In genomic region chr5:150576449-150576949, GRCh38 we compare ENCODE assay signal across 24 cellular contexts.
DNase-seq lines count a peak whose midpoint lies in the region; ATAC-seq and TF ChIP-seq lines count a peak whose summit lies in the region.
"Had no signal": no experiment of that assay in that cellular context is flagged by ENCODE, and none has a peak within 500 bp of the region (broad histone marks: within the 10 kb centered on the region; RNA-seq: fewer than 3 reads in every experiment).

No MANE protein-coding gene starts in this region.

- peak overlapping the region; percentile 66 for H2BK12ac ChIP-seq in trophoblast cell (ENCODE audit: low read length)

- H3K4me3 ChIP-seq in trophoblast cell (ENCODE audit: low read depth, low read length), result no peak overlapping the region
- H3K4me3 ChIP-seq: GM12878, HAP-1 had no signal

- H4K12ac ChIP-seq in trophoblast cell (ENCODE audit: low read depth, low read length), result no peak overlapping the region

- peak overlapping the region; percentile 88 for H2AK5ac ChIP-seq in trophoblast cell (ENCODE audit: low read length)

- DNase-seq in natural killer cell treated with Interleukin-12 subunit alpha and Interleukin-12 subunit beta and Interleukin-15 and Interleukin-18, amount 100 ng/mL, for 72 hours (ENCODE audit: low spot score), result peak; percentile 49
- DNase-seq in natural killer cell, result no peak
- peak; percentile 64 for DNase-seq in chondrocyte (ENCODE audit: low spot score)
- no peak for DNase-seq in trophoblast cell
- DNase-seq: BE2C; DMS 273 treated with DMSO at 0.1 percent for 48 hours; DMS79 treated with DMSO at 0.1 percent for 48 hours; Karpas-422; NCI-H1694; NCI-H2081; NCI-H2171; NCI-H345; NCI-H524; NCI-H774; NK-92 treated with Interleukin-12 subunit alpha and Interleukin-12 subunit beta, amount 100 ng/mL, for 24 hours had no signal

- H3K79me1 ChIP-seq in trophoblast cell (ENCODE audit: low read length), result peaks cover 23% of the 10 kb centered on the region

- no peaks in the 10 kb centered on the region for H3K36me3 ChIP-seq in trophoblast cell (ENCODE audit: control insufficient read depth in 1 of 2, insufficient read depth in 2 of 2, low read length in 2 of 2)
- H3K36me3 ChIP-seq: BE2C, HAP-1 had no signal

- H3K27ac ChIP-seq in trophoblast cell (ENCODE audit: low read depth, low read length), result no peak overlapping the region
- H3K27ac ChIP-seq: RWPE1 had no signal

- H3K4me1 Mint-ChIP-seq in natural killer cell treated with Interleukin-12 subunit alpha and Interleukin-12 subunit beta and Interleukin-15 and Interleukin-18, amount 100 ng/mL, for 72 hours (ENCODE audit: low read depth in 2 of 2), result no peaks in the 10 kb centered on the region
- no peaks in the 10 kb centered on the region for H3K4me1 Mint-ChIP-seq in natural killer cell
- H3K4me1 Mint-ChIP-seq in chondrocyte (ENCODE audit: low read depth), result peaks cover 32% of the 10 kb centered on the region

- peaks cover 6% of the 10 kb centered on the region for H3K9me3 ChIP-seq in trophoblast cell (ENCODE audit: insufficient read depth, low read depth, low read length)
- H3K9me3 ChIP-seq: BE2C, Caco-2, HAP-1 had no signal

- no peak overlapping the region for H3K4ac ChIP-seq in trophoblast cell (ENCODE audit: low read depth, low read length)

- WGBS in trophoblast cell (ENCODE audit: extremely low coverage, insufficient coverage, insufficient read length), result no CpG with 5 or more reads among the region's 7 CpGs

- no peak overlapping the region for H3K4me2 ChIP-seq in trophoblast cell (ENCODE audit: low read length)

- H3K4me3 Mint-ChIP-seq in natural killer cell treated with Interleukin-12 subunit alpha and Interleukin-12 subunit beta and Interleukin-15 and Interleukin-18, amount 100 ng/mL, for 72 hours, result no peak overlapping the region
- H3K4me3 Mint-ChIP-seq in natural killer cell, result no peak overlapping the region
- no peak overlapping the region for H3K4me3 Mint-ChIP-seq in chondrocyte (ENCODE audit: unreplicated experiment)
- H3K4me3 Mint-ChIP-seq: CD4-positive, alpha-beta T cell had no signal

- ATAC-seq in natural killer cell treated with Interleukin-12 subunit alpha and Interleukin-12 subunit beta and Interleukin-15 and Interleukin-18, amount 100 ng/mL, for 72 hours, result no peak
- ATAC-seq in natural killer cell, result no peak
- no peak for ATAC-seq in HG02763 (IDR thresholded peaks at IDR 0.05; ENCODE audit: unreplicated experiment)
- ATAC-seq in HG02938 (IDR thresholded peaks at IDR 0.05; ENCODE audit: unreplicated experiment), result no peak
- no peak for ATAC-seq in GM18861 (IDR thresholded peaks at IDR 0.05; ENCODE audit: unreplicated experiment)
- ATAC-seq: GM12878, SK-N-SH treated with all-trans-retinoic acid at 6 μM for 48 hours had no signal

- peaks cover 3 to 4% of the 10 kb centered on the region in 2 experiments for H3K4me1 ChIP-seq in trophoblast cell (ENCODE audit: control insufficient read depth in 1 of 2, insufficient read depth in 2 of 2, low read length in 2 of 2)
- H3K4me1 ChIP-seq: HAP-1 had no signal

- H3K27me3 Mint-ChIP-seq in natural killer cell treated with Interleukin-12 subunit alpha and Interleukin-12 subunit beta and Interleukin-15 and Interleukin-18, amount 100 ng/mL, for 72 hours, result peaks cover 2 to 9% of the 10 kb centered on the region in 2 donors
- H3K27me3 Mint-ChIP-seq in natural killer cell (ENCODE audit: low read depth in 2 of 2), result peaks cover 5 to 10% of the 10 kb centered on the region in 2 donors
- H3K27me3 Mint-ChIP-seq in chondrocyte (ENCODE audit: low read depth), result no peaks in the 10 kb centered on the region
- H3K27me3 Mint-ChIP-seq: CD4-positive, alpha-beta T cell had no signal

- no peak overlapping the region for H4K8ac ChIP-seq in trophoblast cell (ENCODE audit: low read depth, low read length)

- H2AFZ ChIP-seq in trophoblast cell (ENCODE audit: insufficient read depth, low read length, poor library complexity), result no peak overlapping the region

- H3K27me3 ChIP-seq in trophoblast cell (ENCODE audit: insufficient read depth, low read length), result no peaks in the 10 kb centered on the region
- H3K27me3 ChIP-seq: BE2C had no signal

- peak overlapping the region; percentile 57 for H2BK5ac ChIP-seq in trophoblast cell (ENCODE audit: low read depth, low read length, poor library complexity)

- peak overlapping the region; percentile 73 for H3K18ac ChIP-seq in trophoblast cell (ENCODE audit: low read length)

- no peak overlapping the region for H3K9ac ChIP-seq in trophoblast cell (ENCODE audit: low read length)

- H3K9me3 Mint-ChIP-seq in natural killer cell treated with Interleukin-12 subunit alpha and Interleukin-12 subunit beta and Interleukin-15 and Interleukin-18, amount 100 ng/mL, for 72 hours, result no peaks in the 10 kb centered on the region
- H3K9me3 Mint-ChIP-seq in natural killer cell (no peaks in the 10 kb centered on the region), chondrocyte (ENCODE audit: low read depth) (no peaks in the 10 kb centered on the region)
- H3K9me3 Mint-ChIP-seq: CD4-positive, alpha-beta T cell had no signal

- intact Hi-C loops in natural killer cell (cut with micrococcal nuclease), result no loop called here

- H4K91ac ChIP-seq in trophoblast cell (ENCODE audit: low read depth, low read length), result peak overlapping the region; percentile 59

- H3K23ac ChIP-seq in trophoblast cell (ENCODE audit: low read length), result no peak overlapping the region

- peaks cover 2% of the 10 kb centered on the region for H3K79me2 ChIP-seq in trophoblast cell (ENCODE audit: control insufficient read depth, insufficient read depth, low read length, poor library complexity)

- H2BK120ac ChIP-seq in trophoblast cell (ENCODE audit: insufficient read depth, low read length, poor library complexity), result peak overlapping the region; percentile 78

- no peaks in the 10 kb centered on the region for H3K36me3 Mint-ChIP-seq in natural killer cell treated with Interleukin-12 subunit alpha and Interleukin-12 subunit beta and Interleukin-15 and Interleukin-18, amount 100 ng/mL, for 72 hours
- H3K36me3 Mint-ChIP-seq in natural killer cell, result no peaks in the 10 kb centered on the region
- no peaks in the 10 kb centered on the region for H3K36me3 Mint-ChIP-seq in chondrocyte (ENCODE audit: low read depth)

- no peak overlapping the region for H3K27ac Mint-ChIP-seq in natural killer cell treated with Interleukin-12 subunit alpha and Interleukin-12 subunit beta and Interleukin-15 and Interleukin-18, amount 100 ng/mL, for 72 hours
- H3K27ac Mint-ChIP-seq in natural killer cell (no peak overlapping the region), chondrocyte (ENCODE audit: unreplicated experiment) (no peak overlapping the region)
- H3K27ac Mint-ChIP-seq: CD4-positive, alpha-beta T cell had no signal

- peak overlapping the region; percentile 49 for H3K14ac ChIP-seq in trophoblast cell (ENCODE audit: low read length)

- TF ChIP-seq CTCF in natural killer cell (IDR thresholded peaks at IDR 0.05) (no peak), chondrocyte (IDR thresholded peaks at IDR 0.05) (no peak)

Comparison
In these comparisons a context has a peak if more than half of its experiments do, and no peak if none do; other contexts are left out.
1. DNase-seq: peak in natural killer cell treated with Interleukin-12 subunit alpha and Interleukin-12 subunit beta and Interleukin-15 and Interleukin-18, amount 100 ng/mL, for 72 hours (single experiment) and chondrocyte (single experiment); none in natural killer cell (single experiment) and trophoblast cell (0 of 2).